ENCODE assay signal across 11 cellular contexts in the genomic region with DNA sequence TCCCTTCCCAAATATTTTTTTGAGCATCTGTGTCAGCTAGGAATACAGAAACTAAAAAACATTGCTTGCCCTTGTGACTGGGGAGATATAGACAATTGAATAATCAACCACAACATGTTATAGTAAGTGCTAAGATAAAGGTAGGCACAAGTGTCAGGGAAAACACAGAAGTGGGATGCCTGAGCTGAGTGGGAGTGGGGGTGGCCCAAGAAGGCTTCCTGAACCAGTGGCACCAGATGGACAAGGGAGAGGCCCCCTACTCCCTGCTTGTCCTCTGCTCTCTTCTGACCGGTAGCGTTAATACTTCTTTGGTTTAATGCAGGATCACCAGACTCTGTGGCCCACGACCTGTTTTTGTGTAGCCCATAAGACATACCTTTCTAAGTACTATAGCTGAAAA. TPM values are rescaled to one million over a fixed set of nuclear protein-coding genes. Genes with fewer than 3 reads are reported as not detected.
A peak's percentile ranks its signal among the peaks of the same experiment; 100 is the strongest.
DNase-seq lines count a peak whose midpoint lies in the region; ATAC-seq and TF ChIP-seq lines count a peak whose summit lies in the region.
"Had no signal": no experiment of that assay in that cellular context is flagged by ENCODE, and none has a peak within 500 bp of the region (broad histone marks: within the 10 kb centered on the region; RNA-seq: fewer than 3 reads in every experiment).

No MANE protein-coding gene starts in this region.

- H3K4me3 ChIP-seq in thyroid gland (replicated peaks in 1 of 3) (no peak overlapping the region), tibial nerve (no peak overlapping the region)
- H3K4me3 ChIP-seq: skin epidermis had no signal

- peaks cover 86% of the 10 kb centered on the region for H3K4me1 Mint-ChIP-seq in activated T-cell treated with anti-CD3 and anti-CD28 coated beads, Interleukin-2, amount 50 U/mL, for 72 hours (ENCODE audit: low read depth)
- H3K4me1 Mint-ChIP-seq in activated T-cell treated with anti-CD3 and anti-CD28 coated beads, Interleukin-2, amount 50 U/mL, for 4 hours (ENCODE audit: low read depth): peaks cover 78% of the 10 kb centered on the region
- peaks cover 74% of the 10 kb centered on the region for H3K4me1 Mint-ChIP-seq in activated naive CD8-positive, alpha-beta T cell treated with anti-CD3 and anti-CD28 coated beads for 36 hours
- peaks cover 76 to 83% of the 10 kb centered on the region in 2 donors for H3K4me1 Mint-ChIP-seq in immature natural killer cell

- H3K27me3 ChIP-seq in thyroid gland (no peaks in the 10 kb centered on the region), tibial nerve (no peaks in the 10 kb centered on the region)

- H3K36me3 ChIP-seq in thyroid gland (no peaks in the 10 kb centered on the region), tibial nerve (no peaks in the 10 kb centered on the region)

- TF ChIP-seq POLR2A in thyroid gland (IDR thresholded peaks at IDR 0.05): no peak
- TF ChIP-seq POLR2A in tibial nerve (IDR thresholded peaks at IDR 0.05): no peak

- no peak for TF ChIP-seq CTCF in thyroid gland (IDR thresholded peaks at IDR 0.05)
- TF ChIP-seq CTCF in tibial nerve (IDR thresholded peaks at IDR 0.05): no peak

- peak overlapping the region; percentile 25 for H3K27ac Mint-ChIP-seq in activated T-cell treated with anti-CD3 and anti-CD28 coated beads, Interleukin-2, amount 50 U/mL, for 72 hours
- peak overlapping the region; percentile 66 for H3K27ac Mint-ChIP-seq in activated naive CD8-positive, alpha-beta T cell treated with anti-CD3 and anti-CD28 coated beads for 36 hours
- H3K27ac Mint-ChIP-seq in immature natural killer cell: peak overlapping the region; percentile 65 to 83 (median 82)

- 81 to 91% methylated on average over 3 of the region's 3 CpGs for WGBS in thyroid gland, 2 donors
- 64 to 88% methylated on average over 3 of the region's 3 CpGs for WGBS in tibial nerve, 2 donors

- H3K4me3 Mint-ChIP-seq in activated T-cell treated with anti-CD3 and anti-CD28 coated beads, Interleukin-2, amount 50 U/mL, for 72 hours: peak overlapping the region; percentile 15 to 31
- no peak overlapping the region for H3K4me3 Mint-ChIP-seq in activated T-cell treated with anti-CD3 and anti-CD28 coated beads, Interleukin-2, amount 50 U/mL, for 4 hours
- H3K4me3 Mint-ChIP-seq in activated naive CD8-positive, alpha-beta T cell treated with anti-CD3 and anti-CD28 coated beads for 36 hours: no peak overlapping the region
- peak overlapping the region in 4 of 5 donors; percentile 14 to 51 (median 22) for H3K4me3 Mint-ChIP-seq in immature natural killer cell

- no peak for ATAC-seq in activated T-cell treated with anti-CD3 and anti-CD28 coated beads, Interleukin-2, amount 50 U/mL, for 72 hours (replicated peaks in 1 of 2)
- ATAC-seq in activated T-cell treated with anti-CD3 and anti-CD28 coated beads, Interleukin-2, amount 50 U/mL, for 4 hours: no peak
- ATAC-seq in HG03095 (IDR thresholded peaks at IDR 0.05; ENCODE audit: unreplicated experiment): no peak

- H3K9me3 ChIP-seq in thyroid gland: no peaks in the 10 kb centered on the region
- peaks cover 0 to 5% (median 0%) of the 10 kb centered on the region in 4 donors for H3K9me3 ChIP-seq in tibial nerve

- H3K4me1 ChIP-seq in thyroid gland (peaks cover 57 to 72% of the 10 kb centered on the region in 2 donors), tibial nerve (peaks cover 0 to 21% (median 6%) of the 10 kb centered on the region in 4 donors)

- no peak for TF ChIP-seq EP300 in tibial nerve (IDR thresholded peaks at IDR 0.05)

- no peaks in the 10 kb centered on the region for H3K36me3 Mint-ChIP-seq in activated T-cell treated with anti-CD3 and anti-CD28 coated beads, Interleukin-2, amount 50 U/mL, for 72 hours (ENCODE audit: insufficient read depth in 2 of 2)
- no peaks in the 10 kb centered on the region for H3K36me3 Mint-ChIP-seq in activated T-cell treated with anti-CD3 and anti-CD28 coated beads, Interleukin-2, amount 50 U/mL, for 4 hours (ENCODE audit: insufficient read depth)
- H3K36me3 Mint-ChIP-seq in activated naive CD8-positive, alpha-beta T cell treated with anti-CD3 and anti-CD28 coated beads for 36 hours: peaks cover 8% of the 10 kb centered on the region
- no peaks in the 10 kb centered on the region for H3K36me3 Mint-ChIP-seq in immature natural killer cell

- H3K27ac ChIP-seq in thyroid gland (peak overlapping the region; percentile 61 to 82 (median 65)), tibial nerve (no peak overlapping the region)

- intact Hi-C loops in thyroid gland (cut with DNase I): no loop called here

- no peaks in the 10 kb centered on the region for H3K27me3 Mint-ChIP-seq in activated T-cell treated with anti-CD3 and anti-CD28 coated beads, Interleukin-2, amount 50 U/mL, for 72 hours (ENCODE audit: low read depth)
- no peaks in the 10 kb centered on the region for H3K27me3 Mint-ChIP-seq in activated T-cell treated with anti-CD3 and anti-CD28 coated beads, Interleukin-2, amount 50 U/mL, for 4 hours (ENCODE audit: low read depth)
- no peaks in the 10 kb centered on the region for H3K27me3 Mint-ChIP-seq in activated naive CD8-positive, alpha-beta T cell treated with anti-CD3 and anti-CD28 coated beads for 36 hours
- peaks cover 0 to 3% (median 2%) of the 10 kb centered on the region in 3 donors for H3K27me3 Mint-ChIP-seq in immature natural killer cell (ENCODE audit: low read depth in 3 of 3)

- no peak for DNase-seq in activated T-cell treated with anti-CD3 and anti-CD28 coated beads, Interleukin-2, amount 50 U/mL, for 72 hours
- no peak for DNase-seq in activated T-cell treated with anti-CD3 and anti-CD28 coated beads, Interleukin-2, amount 50 U/mL, for 4 hours
- DNase-seq in activated naive CD8-positive, alpha-beta T cell treated with anti-CD3 and anti-CD28 coated beads for 36 hours: no peak
- DNase-seq in immature natural killer cell: no peak
- no peak for DNase-seq in thyroid gland
- no peak for DNase-seq in HT-29 (ENCODE audit: low spot score)
- no peak for DNase-seq in tibial nerve (ENCODE audit: low spot score in 2 of 2)
- DNase-seq: activated effector memory CD4-positive, alpha-beta T cell treated with Interleukin-2 at 50 U/mL for 16 hours; NCI-H1930 had no signal

- no peaks in the 10 kb centered on the region for H3K9me3 Mint-ChIP-seq in activated T-cell treated with anti-CD3 and anti-CD28 coated beads, Interleukin-2, amount 50 U/mL, for 72 hours
- H3K9me3 Mint-ChIP-seq in activated T-cell treated with anti-CD3 and anti-CD28 coated beads, Interleukin-2, amount 50 U/mL, for 4 hours: no peaks in the 10 kb centered on the region
- no peaks in the 10 kb centered on the region for H3K9me3 Mint-ChIP-seq in activated naive CD8-positive, alpha-beta T cell treated with anti-CD3 and anti-CD28 coated beads for 36 hours
- no peaks in the 10 kb centered on the region for H3K9me3 Mint-ChIP-seq in immature natural killer cell

RNA-seq across cellular contexts. Expression of a gene that starts 48.8 kb away (rescaled TPM):
- total RNA-seq in activated T-cell treated with anti-CD3 and anti-CD28 coated beads, Interleukin-2, amount 50 U/mL, for 72 hours: 100 to 1,000 TPM; 104 to 114 TPM
- total RNA-seq in activated T-cell treated with anti-CD3 and anti-CD28 coated beads, Interleukin-2, amount 50 U/mL, for 4 hours: 10 to 100 TPM; 43.4 to 46.3 (median 44.8) TPM
- total RNA-seq in activated naive CD8-positive, alpha-beta T cell treated with anti-CD3 and anti-CD28 coated beads for 36 hours: 10 to 100 TPM; 58.4 to 61.4 TPM
- 10 to 100 TPM; 10.0 to 72.3 (median 23.9) TPM for polyA plus RNA-seq in immature natural killer cell
- total RNA-seq in thyroid gland (10 to 100 TPM; 39.6 to 67.7 (median 59.7) TPM), tibial nerve (10 to 100 TPM; 32.0 to 62.7 (median 51.8) TPM)
- total RNA-seq in HT-29 (2014; rRNA removed; shearing (Covaris generic)): 13.8 and 23.1 TPM in 2 replicates

Comparison
In these comparisons a context has a peak if more than half of its experiments do, and no peak if none do; other contexts are left out.
1. H3K4me3 Mint-ChIP-seq: peak in activated T-cell treated with anti-CD3 and anti-CD28 coated beads, Interleukin-2, amount 50 U/mL, for 72 hours (2 of 2) and immature natural killer cell (4 of 5); none in activated T-cell treated with anti-CD3 and anti-CD28 coated beads, Interleukin-2, amount 50 U/mL, for 4 hours (single experiment) and activated naive CD8-positive, alpha-beta T cell treated with anti-CD3 and anti-CD28 coated beads for 36 hours (single experiment).
2. H3K27ac Mint-ChIP-seq: peak in every context shown above with its lines; median percentile 82 in immature natural killer cell; 66 in activated naive CD8-positive, alpha-beta T cell treated with anti-CD3 and anti-CD28 coated beads for 36 hours; 25 in activated T-cell treated with anti-CD3 and anti-CD28 coated beads, Interleukin-2, amount 50 U/mL, for 72 hours.
3. H3K27ac ChIP-seq: peak in thyroid gland (3 of 3); none in tibial nerve (0 of 4).